15 cellular contexts compared by ENCODE assay signal in the genomic region with DNA sequence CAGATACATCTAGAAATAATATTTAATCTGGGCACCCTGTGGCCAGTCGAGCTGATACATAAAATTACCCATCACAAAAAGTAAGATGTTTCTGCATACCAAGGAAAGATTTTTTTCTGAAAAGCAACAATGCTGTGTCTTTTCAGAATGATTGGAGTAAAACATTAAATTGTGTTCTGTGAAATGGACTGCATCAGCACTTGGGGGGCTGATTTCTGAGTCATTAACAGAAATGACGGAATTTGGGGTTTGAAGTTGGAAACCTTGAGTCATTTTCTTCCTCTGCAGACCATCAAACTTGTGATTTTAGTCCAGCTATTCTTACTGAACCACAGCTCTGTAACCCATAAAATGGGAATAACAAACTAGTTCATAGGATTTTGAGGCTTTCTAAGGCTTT.
"Had no signal": no experiment of that assay in that cellular context is flagged by ENCODE, and none has a peak within 500 bp of the region (broad histone marks: within the 10 kb centered on the region; RNA-seq: fewer than 3 reads in every experiment).

No MANE protein-coding gene starts in this region.

- H3K27me3 Mint-ChIP-seq: type B pancreatic cell had no signal

- H3K4me3 Mint-ChIP-seq: natural killer cell, type B pancreatic cell had no signal

- ATAC-seq: natural killer cell; right cardiac atrium; stimulated activated naive CD8-positive, alpha-beta T cell treated with anti-CD3 and anti-CD28 coated beads, Interleukin-15, Interleukin-2, amounts not matched to agents 100 U/mL and 50 U/mL, for 24 hours had no signal

- H3K9me3 ChIP-seq: suprapubic skin had no signal

- H3K27me3 ChIP-seq: suprapubic skin had no signal

- H3K4me1 Mint-ChIP-seq: natural killer cell had no signal

- H3K36me3 ChIP-seq: suprapubic skin had no signal

- H3K36me3 Mint-ChIP-seq: natural killer cell, type B pancreatic cell had no signal

- H3K4me3 ChIP-seq: skin epidermis, suprapubic skin had no signal

- H3K27ac Mint-ChIP-seq: activated T-helper 2 cell treated with anti-CD3 and anti-CD28 coated beads, Interferon-gamma antibody, Interleukin-2, Interleukin-4, amounts not matched to agents 10 μg/mL and 5 μg/mL and 100 μg/mL, durations not matched to agents 14 hours and 24 hours and 36 hours; natural killer cell; type B pancreatic cell had no signal

- DNase-seq: activated CD4-positive, alpha-beta T cell treated with anti-CD3 and anti-CD28 coated beads, Interleukin-2, amount 50 U/mL, for 4 hours; activated naive CD4-positive, alpha-beta T cell treated with anti-CD3 and anti-CD28 coated beads, Interleukin-2, amount 50 U/mL, for 16 hours; hippocampal formation; kidney; mesendoderm; natural killer cell; nucleus accumbens; right cardiac atrium; stimulated activated CD4-positive, alpha-beta T cell treated with anti-CD3 and anti-CD28 coated beads, Interleukin-4, amount 100 ng/mL, for 4 hours; stimulated activated CD8-positive, alpha-beta memory T cell treated with anti-CD3 and anti-CD28 coated beads, Interleukin-4, amount 100 ng/mL, for 48 hours; stimulated activated naive CD8-positive, alpha-beta T cell treated with anti-CD3 and anti-CD28 coated beads, Interleukin-15, Interleukin-2, amounts not matched to agents 100 U/mL and 50 U/mL, for 24 hours had no signal

- H3K27ac ChIP-seq: suprapubic skin had no signal
